Comparison of ENCODE assay signal across 27 cellular contexts in genomic region chr7:123860848-123861247, GRCh38. TPM values are rescaled to one million over a fixed set of nuclear protein-coding genes. Genes with fewer than 3 reads are reported as not detected.
DNase-seq lines count a peak whose midpoint lies in the region; ATAC-seq, FAIRE-seq and TF ChIP-seq lines count a peak whose summit lies in the region.
"Had no signal": no experiment of that assay in that cellular context is flagged by ENCODE, and none has a peak within 500 bp of the region (broad histone marks: within the 10 kb centered on the region; RNA-seq: fewer than 3 reads in every experiment).

No MANE protein-coding gene starts in this region.

- peaks cover 16% of the 10 kb centered on the region for H3K4me1 Mint-ChIP-seq in nephron
- H3K4me1 Mint-ChIP-seq: B cell; CD4-positive, CD25-positive, alpha-beta regulatory T cell had no signal

- peak overlapping the region; percentile 75 to 89 (median 87) for H3K27ac Mint-ChIP-seq in nephron
- H3K27ac Mint-ChIP-seq: B cell; CD4-positive, CD25-positive, alpha-beta regulatory T cell; CD8-positive, alpha-beta T cell; GM23338; HFFc6 had no signal

- no peak for ATAC-seq in HepG2
- ATAC-seq: CD8-positive, alpha-beta T cell; GM23338 had no signal

- H2AFZ ChIP-seq in HepG2 (ENCODE audit: low read length): no peak overlapping the region
- H2AFZ ChIP-seq: GM23338 had no signal

- H3K27ac ChIP-seq in liver (ENCODE audit: low read depth in 1 of 2, low read length in 2 of 2) (no peak overlapping the region), HepG2 (ENCODE audit: extremely low read length, insufficient read depth, low read length) (no peak overlapping the region), ovary (no peak overlapping the region)
- H3K27ac ChIP-seq: 22Rv1, BLaER1, C4-2B had no signal

- TF ChIP-seq POLR2A in HepG2 (IDR thresholded peaks at IDR 0.05; ENCODE audit: insufficient read depth in 1 of 2, low read depth in 2 of 2, low read length in 2 of 2) (no peak), ovary (IDR thresholded peaks at IDR 0.05) (no peak)

- H3K27me3 Mint-ChIP-seq in nephron (ENCODE audit: low read depth): no peaks in the 10 kb centered on the region

- FAIRE-seq in HepG2 (lab: Jason Lieb, UNC): no peak
- FAIRE-seq: A204.1, GM12891, GM18507, H54 had no signal

- TF ChIP-seq EP300 in HepG2 (IDR thresholded peaks at IDR 0.05; ENCODE audit: low read depth in 2 of 2, low read length in 2 of 2) (no peak), HepG2 (CRISPR knock-in tag; IDR thresholded peaks at IDR 0.05; ENCODE audit: borderline replicate concordance) (no peak), ovary (IDR thresholded peaks at IDR 0.05) (no peak)

- H3K36me3 Mint-ChIP-seq in nephron (ENCODE audit: low read depth): no peaks in the 10 kb centered on the region
- H3K36me3 Mint-ChIP-seq: CD4-positive, CD25-positive, alpha-beta regulatory T cell; CD8-positive, alpha-beta T cell had no signal

- H3K27me3 ChIP-seq in liver (ENCODE audit: control insufficient read depth in 4 of 4, insufficient read depth in 4 of 4, low read length in 3 of 4) (no peaks in the 10 kb centered on the region), HepG2 (ENCODE audit: control insufficient read depth in 1 of 2, insufficient read depth in 2 of 2, low read length in 2 of 2) (no peaks in the 10 kb centered on the region), ovary (no peaks in the 10 kb centered on the region)
- H3K27me3 ChIP-seq: BLaER1 had no signal

- no TSS peak for BruUV-seq in HepG2 (replicated peaks; lab: Mats Ljungman, UMichigan)

- intact Hi-C loops in HepG2 (cut with micrococcal nuclease; ENCODE audit: unreplicated experiment) (no loop called here), ovary (cut with DNase I) (loop anchor here in 2 of 4 donors (10.0 kb wide), 2 partner anchors 66 to 176 kb away; no protein-coding TSS in a partner anchor)

- H3K9me3 ChIP-seq in liver (ENCODE audit: control insufficient read depth in 4 of 4, low read length in 3 of 4): no peaks in the 10 kb centered on the region
- H3K9me3 ChIP-seq in HepG2 (ENCODE audit: low read length): no peaks in the 10 kb centered on the region
- H3K9me3 ChIP-seq in ovary: no peaks in the 10 kb centered on the region
- H3K9me3 ChIP-seq: Caco-2, HAP-1 had no signal

- CTCF ChIA-PET in HepG2 (lab: Yijun Ruan, JAX; ENCODE audit: low intra/inter-chr PET ratio, low total read pairs): no interaction called here

- peak in 1 of 2 donors; percentile 39 for TF ChIP-seq RAD21 in liver (IDR thresholded peaks at IDR 0.05)
- no peak for TF ChIP-seq RAD21 in HepG2 (CRISPR knock-in tag; IDR thresholded peaks at IDR 0.05)

- no peak overlapping the region for H3K4me2 ChIP-seq in HepG2 (ENCODE audit: low read depth, low read length)
- H3K4me2 ChIP-seq: BLaER1, GM23338 had no signal

- DNase-seq in DMS53 (lab: John Stamatoyannopoulos, UW) (peak; percentile 50), DMS53 treated with DMSO at 0.1 percent for 48 hours (lab: John Stamatoyannopoulos, UW; ENCODE audit: unreplicated experiment) (no peak), HepG2 (ENCODE audit: low spot score) (no peak), ovary (no peak), NCI-H774 (lab: John Stamatoyannopoulos, UW) (no peak), nucleus accumbens (lab: John Stamatoyannopoulos, UW) (no peak)
- DNase-seq: Caco-2; CD4-positive, CD25-positive, alpha-beta regulatory T cell; CD8-positive, alpha-beta T cell; DMS153; DMS79 treated with DMSO at 0.1 percent for 48 hours; GF-D8; HFFc6 had no signal

- POLR2A ChIA-PET in HepG2 (lab: Yijun Ruan, JAX): no interaction called here

- H3K4me3 ChIP-seq in liver (ENCODE audit: low read depth in 1 of 3, low read length in 3 of 3) (no peak overlapping the region), HepG2 (replicated peaks in 1 of 3; ENCODE audit: insufficient read depth in 1 of 3, low read depth in 2 of 3, low read length in 3 of 3) (no peak overlapping the region), ovary (no peak overlapping the region)
- H3K4me3 ChIP-seq: BLaER1, GM23338, HAP-1 had no signal

- no peaks in the 10 kb centered on the region for H4K20me1 ChIP-seq in HepG2 (ENCODE audit: insufficient read depth, low read length)
- H4K20me1 ChIP-seq: BLaER1 had no signal

- peaks cover 12% of the 10 kb centered on the region for H3K9me3 Mint-ChIP-seq in nephron

- H3K4me3 Mint-ChIP-seq in nephron: no peak overlapping the region
- H3K4me3 Mint-ChIP-seq: B cell; CD4-positive, CD25-positive, alpha-beta regulatory T cell; CD8-positive, alpha-beta T cell; GM23338; HFFc6 had no signal

- H3K9ac ChIP-seq in liver (ENCODE audit: low read depth in 1 of 2, low read length in 2 of 2): no peak overlapping the region
- H3K9ac ChIP-seq in HepG2 (ENCODE audit: insufficient read depth, low read depth, low read length): no peak overlapping the region
- H3K9ac ChIP-seq: BLaER1 had no signal

- in situ Hi-C loops in HepG2 (cut with HindIII; ENCODE audit: extremely low pct_ligation_motif_present, low pct_unique_long_range_greater_than_20kb): loop anchor here (5.0 to 10.0 kb wide), 2 partner anchors 174 to 226 kb away; no protein-coding TSS in a partner anchor

- H3K4me1 ChIP-seq in liver (ENCODE audit: control insufficient read depth in 4 of 4, insufficient read depth in 4 of 4, low read length in 3 of 4) (peaks cover 0 to 4% (median 0%) of the 10 kb centered on the region in 4 donors), HepG2 (ENCODE audit: insufficient read depth, low read length) (no peaks in the 10 kb centered on the region), ovary (ENCODE audit: insufficient read depth) (no peaks in the 10 kb centered on the region)
- H3K4me1 ChIP-seq: BLaER1 had no signal

- no peaks in the 10 kb centered on the region for H3K79me2 ChIP-seq in HepG2 (ENCODE audit: insufficient read depth, low read length)

- TF ChIP-seq CTCF in liver (IDR thresholded peaks at IDR 0.05; ENCODE audit: low read depth, low read length, missing input control): no peak
- TF ChIP-seq CTCF in HepG2 (CRISPR knock-in tag; IDR thresholded peaks at IDR 0.05): no peak
- TF ChIP-seq CTCF in nephron (IDR thresholded peaks at IDR 0.05; ENCODE audit: unreplicated experiment in 3 of 3): no peak
- no peak for TF ChIP-seq CTCF in ovary (IDR thresholded peaks at IDR 0.05)

- no peaks in the 10 kb centered on the region for H3K36me3 ChIP-seq in liver (ENCODE audit: control insufficient read depth in 4 of 4, insufficient read depth in 3 of 4, low read depth in 1 of 4, low read length in 3 of 4)
- H3K36me3 ChIP-seq in HepG2 (replicated peaks in 1 of 2; ENCODE audit: control insufficient read depth in 1 of 2, insufficient read depth in 2 of 2, low read length in 2 of 2): no peaks in the 10 kb centered on the region
- no peaks in the 10 kb centered on the region for H3K36me3 ChIP-seq in ovary
- H3K36me3 ChIP-seq: BLaER1, HAP-1 had no signal

TF ChIP-seq in liver, 16 proteins besides CTCF, POLR2A, EP300 and RAD21 (continues in another document):
- peak in 1 of 2 donors; percentile 32 for TF ChIP-seq HNF4A (conservative IDR thresholded peaks at IDR 0.05)

TF ChIP-seq in HepG2, 621 proteins besides CTCF, POLR2A, EP300 and RAD21 (continues in another document):
- no peak for TF ChIP-seq TSC22D2 (CRISPR knock-in tag; IDR thresholded peaks at IDR 0.05; ENCODE audit: borderline replicate concordance)
- TF ChIP-seq ETV6 (CRISPR knock-in tag; conservative IDR thresholded peaks at IDR 0.05): no peak
- TF ChIP-seq ZNF547 (CRISPR knock-in tag; IDR thresholded peaks at IDR 0.05): no peak
- TF ChIP-seq POLR2G (IDR thresholded peaks at IDR 0.05; ENCODE audit: low read depth, low read length): no peak
- TF ChIP-seq ZEB1 (IDR thresholded peaks at IDR 0.05; ENCODE audit: insufficient replicate concordance, low read depth): no peak
- TF ChIP-seq TCF7L2 (IDR thresholded peaks at IDR 0.05; ENCODE audit: low read depth, low read length): no peak
- no peak for TF ChIP-seq THAP7 (CRISPR knock-in tag; IDR thresholded peaks at IDR 0.05)
- no peak for TF ChIP-seq SPEN (CRISPR knock-in tag; IDR thresholded peaks at IDR 0.05; ENCODE audit: low read depth)
- TF ChIP-seq ZNF841 (CRISPR knock-in tag; IDR thresholded peaks at IDR 0.05; ENCODE audit: borderline replicate concordance): no peak

RNA-seq across cellular contexts. Expression of gene HYAL4, which starts 15.9 kb away (rescaled TPM):
- total RNA-seq in liver (not detected), HepG2 (2016; rRNA removed; fragmentation: Illumina TruSeq; extraction: Trizol) (not detected in 2 replicates), ovary (under 1 TPM in 1 of 7 donors, not detected in 6; 0.20 TPM)
- polyA plus RNA-seq in liver (not detected), HepG2 (2011; rRNA removed) (not detected in 2 replicates), ovary (not detected)
- not detected in 2 replicates for total RNA-seq in HepG2 (2016; cell fraction: cytosol; rRNA removed; fragmentation: Illumina TruSeq; extraction: Trizol; ENCODE audit: low read depth)
- not detected in 2 replicates for total RNA-seq in HepG2 (2016; cell fraction: insoluble cytoplasmic fraction; rRNA removed; fragmentation: Illumina TruSeq; extraction: Trizol)
- total RNA-seq in HepG2 (2016; cell fraction: membrane; rRNA removed; fragmentation: Illumina TruSeq; extraction: Trizol): not detected in 2 replicates
- total RNA-seq in HepG2 (2016; cell fraction: nucleus; rRNA removed; fragmentation: Illumina TruSeq; extraction: Trizol): not detected in 2 replicates
- not detected in 2 replicates for polyA plus RNA-seq in HepG2 (2011; cell fraction: cytosol; rRNA removed)
- polyA plus RNA-seq in HepG2 (2011; cell fraction: nucleus; rRNA removed): not detected in 2 replicates
- not detected in 2 replicates for polyA plus RNA-seq in HepG2 (2012)
- polyA plus RNA-seq in HepG2 (2016; cell fraction: cytosol; fragmentation: Illumina TruSeq; extraction: Trizol; ENCODE audit: low read depth): not detected in 2 replicates
- polyA plus RNA-seq in HepG2 (2016; cell fraction: insoluble cytoplasmic fraction; fragmentation: Illumina TruSeq; extraction: Trizol; ENCODE audit: low read depth): not detected in 2 replicates
- polyA plus RNA-seq in HepG2 (2016; cell fraction: membrane; fragmentation: Illumina TruSeq; extraction: Trizol; ENCODE audit: low read depth): not detected in 2 replicates
- polyA plus RNA-seq in HepG2 (2016; cell fraction: nucleus; fragmentation: Illumina TruSeq; extraction: Trizol; ENCODE audit: insufficient read depth, low read depth): not detected in 2 replicates
- 0.26 TPM in 1 of 2 replicates, not detected in the other for polyA minus RNA-seq in HepG2 (2011; rRNA and poly(A)+ RNA removed; ENCODE audit: low replicate concordance)
- polyA minus RNA-seq in HepG2 (2011; cell fraction: cytosol; rRNA and poly(A)+ RNA removed): not detected in 2 replicates
- not detected in 2 replicates for polyA minus RNA-seq in HepG2 (2011; cell fraction: nucleus; rRNA and poly(A)+ RNA removed)
- total RNA-seq: B cell; CD4-positive, CD25-positive, alpha-beta regulatory T cell; CD8-positive, alpha-beta T cell; G401; GM23338; HFFc6 had no signal
- polyA plus RNA-seq: AG04450; CD4-positive, CD25-positive, alpha-beta regulatory T cell; GM23338 had no signal
